Comparison of ENCODE assay signal across 6 cellular contexts in the genomic region with DNA sequence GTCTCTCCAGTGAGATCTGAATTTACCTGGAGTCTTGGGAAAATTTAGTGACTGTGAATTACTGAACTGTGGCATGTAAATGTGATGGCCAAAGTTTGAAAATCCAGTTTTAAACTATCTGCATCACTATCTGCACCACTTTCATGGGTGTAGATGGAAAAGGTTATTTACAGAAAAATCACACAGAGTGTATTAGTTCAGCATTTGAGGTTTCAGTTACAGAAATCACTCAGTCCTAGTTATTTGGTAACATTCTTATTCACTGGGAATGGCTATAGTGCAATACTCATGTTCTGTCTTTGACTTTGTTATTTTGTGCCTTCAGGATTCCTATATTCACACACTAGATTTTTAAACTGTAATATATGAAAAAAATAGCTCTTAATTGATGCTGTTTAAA.
"Had no signal": no experiment of that assay in that cellular context is flagged by ENCODE, and none has a peak within 500 bp of the region (broad histone marks: within the 10 kb centered on the region; RNA-seq: fewer than 3 reads in every experiment).

No MANE protein-coding gene starts in this region.

- H3K4me3 ChIP-seq: GM23338, K562 had no signal

- DNase-seq: H9, HCEC 1CT, IMR-90, KG1 had no signal

- ATAC-seq: GM23338, K562 had no signal
